1 cellular context compared by ENCODE assay signal in genomic region chr2:171159326-171160118, GRCh38.
TF ChIP-seq lines count a peak whose summit lies in the region.

No MANE protein-coding gene starts in this region.

TF ChIP-seq in K562, 482 proteins besides CTCF, POLR2A, EP300 and RAD21 (continued from another document and continues in another):
- no peak for TF ChIP-seq ZNF780A (CRISPR knock-in tag; IDR thresholded peaks at IDR 0.05)
- no peak for TF ChIP-seq SNIP1 (IDR thresholded peaks at IDR 0.05; ENCODE audit: low read depth)
- TF ChIP-seq ILK (tag; IDR thresholded peaks at IDR 0.05; ENCODE audit: borderline replicate concordance, low read depth) = no peak
- no peak for TF ChIP-seq DACH1 (IDR thresholded peaks at IDR 0.05; ENCODE audit: partially characterized antibody)
- TF ChIP-seq, protein P1, sequence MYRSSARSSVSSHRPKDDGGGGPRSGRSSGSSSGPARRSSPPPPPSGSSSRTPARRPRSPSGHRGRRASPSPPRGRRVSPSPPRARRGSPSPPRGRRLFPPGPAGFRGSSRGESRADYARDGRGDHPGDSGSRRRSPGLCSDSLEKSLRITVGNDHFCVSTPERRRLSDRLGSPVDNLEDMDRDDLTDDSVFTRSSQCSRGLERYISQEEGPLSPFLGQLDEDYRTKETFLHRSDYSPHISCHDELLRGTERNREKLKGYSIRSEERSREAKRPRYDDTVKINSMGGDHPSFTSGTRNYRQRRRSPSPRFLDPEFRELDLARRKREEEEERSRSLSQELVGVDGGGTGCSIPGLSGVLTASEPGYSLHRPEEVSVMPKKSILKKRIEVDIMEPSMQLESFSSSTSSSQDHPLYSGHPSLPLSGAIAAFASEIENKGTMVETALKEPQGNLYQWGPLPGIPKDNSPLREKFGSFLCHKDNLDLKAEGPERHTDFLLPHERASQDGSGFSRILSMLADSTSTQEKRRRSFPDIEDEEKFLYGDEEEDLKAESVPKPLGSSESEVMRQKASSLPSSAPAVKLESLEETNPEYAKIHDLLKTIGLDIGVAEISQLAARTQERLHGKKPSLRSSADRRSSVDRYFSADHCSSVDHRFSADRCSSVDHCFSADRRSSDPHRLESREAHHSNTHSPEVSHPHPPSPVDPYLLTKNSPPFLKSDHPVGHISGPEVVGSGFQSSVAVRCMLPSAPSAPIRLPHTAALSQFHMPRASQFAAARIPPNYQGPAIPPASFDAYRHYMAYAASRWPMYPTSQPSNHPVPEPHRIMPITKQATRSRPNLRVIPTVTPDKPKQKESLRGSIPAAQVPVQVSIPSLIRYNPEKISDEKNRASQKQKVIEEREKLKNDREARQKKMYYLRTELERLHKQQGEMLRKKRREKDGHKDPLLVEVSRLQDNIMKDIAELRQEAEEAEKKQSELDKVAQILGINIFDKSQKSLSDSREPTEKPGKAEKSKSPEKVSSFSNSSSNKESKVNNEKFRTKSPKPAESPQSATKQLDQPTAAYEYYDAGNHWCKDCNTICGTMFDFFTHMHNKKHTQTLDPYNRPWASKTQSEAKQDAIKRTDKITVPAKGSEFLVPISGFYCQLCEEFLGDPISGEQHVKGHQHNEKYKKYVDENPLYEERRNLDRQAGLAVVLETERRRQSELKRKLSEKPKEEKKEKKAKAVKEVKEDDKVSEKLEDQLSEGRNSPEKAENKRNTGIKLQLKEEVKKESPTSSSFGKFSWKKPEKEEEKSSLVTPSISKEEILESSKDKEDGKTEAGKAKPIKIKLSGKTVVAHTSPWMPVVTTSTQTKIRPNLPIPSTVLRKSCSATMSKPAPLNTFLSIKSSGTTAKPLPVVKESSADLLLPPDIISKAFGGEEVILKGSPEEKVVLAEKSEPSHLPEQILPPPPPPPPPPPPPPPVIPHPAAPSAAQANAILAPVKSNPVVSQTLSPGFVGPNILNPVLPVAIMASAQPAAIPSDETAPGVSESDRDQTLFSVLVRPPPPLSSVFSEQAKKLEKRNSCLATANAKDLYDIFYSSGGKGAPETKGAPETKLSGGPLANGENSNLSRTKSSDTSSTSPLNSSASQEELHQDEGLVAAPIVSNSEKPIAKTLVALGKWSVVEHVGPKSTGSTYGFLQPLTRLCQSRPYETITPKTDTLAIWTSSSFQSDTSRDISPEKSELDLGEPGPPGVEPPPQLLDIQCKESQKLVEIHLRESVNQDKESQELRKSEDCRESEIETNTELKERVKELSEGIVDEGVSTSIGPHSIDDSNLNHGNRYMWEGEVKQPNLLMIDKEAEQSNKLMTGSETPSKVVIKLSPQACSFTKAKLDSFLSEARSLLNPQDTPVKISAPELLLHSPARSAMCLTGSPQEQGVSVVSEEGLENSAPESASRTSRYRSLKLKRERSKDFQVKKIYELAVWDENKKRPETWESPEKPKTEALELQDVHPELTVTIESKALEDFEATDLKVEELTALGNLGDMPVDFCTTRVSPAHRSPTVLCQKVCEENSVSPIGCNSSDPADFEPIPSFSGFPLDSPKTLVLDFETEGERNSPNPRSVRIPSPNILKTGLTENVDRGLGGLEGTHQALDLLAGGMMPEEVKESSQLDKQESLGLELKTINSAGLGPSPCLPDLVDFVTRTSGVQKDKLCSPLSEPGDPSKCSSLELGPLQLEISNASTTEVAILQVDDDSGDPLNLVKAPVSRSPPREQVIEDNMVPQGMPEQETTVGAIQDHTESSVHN (IDR thresholded peaks at IDR 0.05; ENCODE audit: borderline replicate concordance in 1 of 2, low read depth in 1 of 2) = no peak
- TF ChIP-seq MYNN (IDR thresholded peaks at IDR 0.05) = no peak
- TF ChIP-seq MYNN (CRISPR knock-in tag; IDR thresholded peaks at IDR 0.05) = no peak
- no peak for TF ChIP-seq EWSR1 (IDR thresholded peaks at IDR 0.05; ENCODE audit: borderline replicate concordance, low read depth, partially characterized antibody)
- no peak for TF ChIP-seq HNRNPH1 (optimal IDR thresholded peaks at IDR 0.05; ENCODE audit: low read depth, low read length)
- TF ChIP-seq, protein P2, sequence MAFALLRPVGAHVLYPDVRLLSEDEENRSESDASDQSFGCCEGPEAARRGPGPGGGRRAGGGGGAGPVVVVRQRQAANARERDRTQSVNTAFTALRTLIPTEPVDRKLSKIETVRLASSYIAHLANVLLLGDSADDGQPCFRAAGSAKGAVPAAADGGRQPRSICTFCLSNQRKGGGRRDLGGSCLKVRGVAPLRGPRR (CRISPR knock-in tag; IDR thresholded peaks at IDR 0.05) = no peak
- TF ChIP-seq CREB3L1 (IDR thresholded peaks at IDR 0.05; ENCODE audit: borderline replicate concordance, low read depth) = no peak
- TF ChIP-seq NCOR1 (IDR thresholded peaks at IDR 0.05) = no peak
- no peak for TF ChIP-seq RBM17 (IDR thresholded peaks at IDR 0.05; ENCODE audit: borderline replicate concordance, low read depth, low read length)
- no peak for TF ChIP-seq ID3 (CRISPR knock-in tag; IDR thresholded peaks at IDR 0.05)
- peak; percentile 66; the same call in 1 of the 2 replicates for TF ChIP-seq ID3 (tag; IDR thresholded peaks at IDR 0.05)
- TF ChIP-seq CREBBP (IDR thresholded peaks at IDR 0.05; ENCODE audit: low read depth, low read length) = no peak
- TF ChIP-seq KLF1 (tag; IDR thresholded peaks at IDR 0.05) = no peak
- TF ChIP-seq NELFE (IDR thresholded peaks at IDR 0.05; ENCODE audit: insufficient read depth, insufficient read length) = no peak
- TF ChIP-seq NCOA2 (IDR thresholded peaks at IDR 0.05; ENCODE audit: partially characterized antibody in 2 of 2) = no peak
- peak; percentile 51; the same call in 1 of the 2 replicates for TF ChIP-seq POLR2AphosphoS5 (IDR thresholded peaks at IDR 0.05; ENCODE audit: control insufficient read depth, insufficient read depth, low read depth, low read length)
- no peak for TF ChIP-seq RHOXF2B (CRISPR knock-in tag; conservative IDR thresholded peaks at IDR 0.05)
- no peak for TF ChIP-seq PCBP2 (IDR thresholded peaks at IDR 0.05; ENCODE audit: low read depth, low read length, poor library complexity, severe bottlenecking)
- TF ChIP-seq ZNF583 (CRISPR knock-in tag; IDR thresholded peaks at IDR 0.05) = no peak
- no peak for TF ChIP-seq TARDBP (IDR thresholded peaks at IDR 0.05)
- peak in 1 of 2 experiments; percentile 47; a peak in 1 of 4 replicates for TF ChIP-seq SIN3A (IDR thresholded peaks at IDR 0.05; ENCODE audit: borderline replicate concordance in 2 of 2, control insufficient read depth in 1 of 2, low read depth in 2 of 2, low read length in 2 of 2)
- TF ChIP-seq, protein P3, sequence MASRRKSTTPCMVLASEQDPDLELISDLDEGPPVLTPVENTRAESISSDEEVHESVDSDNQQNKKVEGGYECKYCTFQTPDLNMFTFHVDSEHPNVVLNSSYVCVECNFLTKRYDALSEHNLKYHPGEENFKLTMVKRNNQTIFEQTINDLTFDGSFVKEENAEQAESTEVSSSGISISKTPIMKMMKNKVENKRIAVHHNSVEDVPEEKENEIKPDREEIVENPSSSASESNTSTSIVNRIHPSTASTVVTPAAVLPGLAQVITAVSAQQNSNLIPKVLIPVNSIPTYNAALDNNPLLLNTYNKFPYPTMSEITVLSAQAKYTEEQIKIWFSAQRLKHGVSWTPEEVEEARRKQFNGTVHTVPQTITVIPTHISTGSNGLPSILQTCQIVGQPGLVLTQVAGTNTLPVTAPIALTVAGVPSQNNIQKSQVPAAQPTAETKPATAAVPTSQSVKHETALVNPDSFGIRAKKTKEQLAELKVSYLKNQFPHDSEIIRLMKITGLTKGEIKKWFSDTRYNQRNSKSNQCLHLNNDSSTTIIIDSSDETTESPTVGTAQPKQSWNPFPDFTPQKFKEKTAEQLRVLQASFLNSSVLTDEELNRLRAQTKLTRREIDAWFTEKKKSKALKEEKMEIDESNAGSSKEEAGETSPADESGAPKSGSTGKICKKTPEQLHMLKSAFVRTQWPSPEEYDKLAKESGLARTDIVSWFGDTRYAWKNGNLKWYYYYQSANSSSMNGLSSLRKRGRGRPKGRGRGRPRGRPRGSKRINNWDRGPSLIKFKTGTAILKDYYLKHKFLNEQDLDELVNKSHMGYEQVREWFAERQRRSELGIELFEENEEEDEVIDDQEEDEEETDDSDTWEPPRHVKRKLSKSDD (conservative IDR thresholded peaks at IDR 0.05; ENCODE audit: low read length) = no peak
- TF ChIP-seq IRF1 (CRISPR knock-in tag; IDR thresholded peaks at IDR 0.05; ENCODE audit: borderline replicate concordance) = no peak
- no peak for TF ChIP-seq RFX5 (IDR thresholded peaks at IDR 0.05; ENCODE audit: low read depth, low read length)
- TF ChIP-seq, protein P4, sequence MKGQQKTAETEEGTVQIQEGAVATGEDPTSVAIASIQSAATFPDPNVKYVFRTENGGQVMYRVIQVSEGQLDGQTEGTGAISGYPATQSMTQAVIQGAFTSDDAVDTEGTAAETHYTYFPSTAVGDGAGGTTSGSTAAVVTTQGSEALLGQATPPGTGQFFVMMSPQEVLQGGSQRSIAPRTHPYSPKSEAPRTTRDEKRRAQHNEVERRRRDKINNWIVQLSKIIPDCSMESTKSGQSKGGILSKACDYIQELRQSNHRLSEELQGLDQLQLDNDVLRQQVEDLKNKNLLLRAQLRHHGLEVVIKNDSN (CRISPR knock-in tag; IDR thresholded peaks at IDR 0.05) = no peak
- no peak for TF ChIP-seq ZNF436 (CRISPR knock-in tag; IDR thresholded peaks at IDR 0.05)
- no peak for TF ChIP-seq E4F1 (CRISPR knock-in tag; IDR thresholded peaks at IDR 0.05; ENCODE audit: borderline replicate concordance)
- TF ChIP-seq SRSF1 (IDR thresholded peaks at IDR 0.05; ENCODE audit: low read depth, low read length) = no peak
- no peak for TF ChIP-seq REST (CRISPR knock-in tag; IDR thresholded peaks at IDR 0.05; ENCODE audit: low read depth)
- TF ChIP-seq ZNF655 (CRISPR knock-in tag; IDR thresholded peaks at IDR 0.05) = no peak
- TF ChIP-seq OTX1 (CRISPR knock-in tag; IDR thresholded peaks at IDR 0.05) = 0 out of 2 replicates have a peak, but pooled peaks have one; percentile 28
